11 cellular contexts compared by ENCODE assay signal in genomic region chr2:33484042-33484621, GRCh38. TPM values are rescaled to one million over a fixed set of nuclear protein-coding genes. Genes with fewer than 3 reads are reported as not detected.
DNase-seq lines count a peak whose midpoint lies in the region; ATAC-seq and TF ChIP-seq lines count a peak whose summit lies in the region.
"Had no signal": no experiment of that assay in that cellular context is flagged by ENCODE, and none has a peak within 500 bp of the region (broad histone marks: within the 10 kb centered on the region; RNA-seq: fewer than 3 reads in every experiment).

No MANE protein-coding gene starts in this region.

- 90% methylated on average over 2 of the region's 2 CpGs; no CpG with 5 or more reads in 1 of the 2 experiments for WGBS in endodermal cell (ENCODE audit: insufficient coverage in 1 of 2, insufficient read length in 1 of 2), 2 experiments

- H3K4me3 ChIP-seq in osteoblast (ENCODE audit: insufficient read depth, low read length), result peak overlapping the region; percentile 14
- no peak overlapping the region for H3K4me3 ChIP-seq in endodermal cell (ENCODE audit: low read length)
- H3K4me3 ChIP-seq: Peyer's patch had no signal

- peak overlapping the region; percentile 36 for H3K4me2 ChIP-seq in osteoblast (ENCODE audit: insufficient read depth, low read length)

- H3K4me1 Mint-ChIP-seq in HFFc6 (ENCODE audit: low read depth), result peaks cover 26% of the 10 kb centered on the region
- no peaks in the 10 kb centered on the region for H3K4me1 Mint-ChIP-seq in endodermal cell

- H3K36me3 ChIP-seq in osteoblast (ENCODE audit: insufficient read depth, low read length) (no peaks in the 10 kb centered on the region), endodermal cell (ENCODE audit: control insufficient read depth, insufficient read depth, low read length) (no peaks in the 10 kb centered on the region)
- H3K36me3 ChIP-seq: Peyer's patch had no signal

- H3K9ac ChIP-seq in endodermal cell (ENCODE audit: extremely low read depth, low read length, poor library complexity, severe bottlenecking), result no peak overlapping the region

- H3K9me3 ChIP-seq in osteoblast (ENCODE audit: low read depth, low read length) (no peaks in the 10 kb centered on the region), endodermal cell (ENCODE audit: control insufficient read depth, low read length) (peaks cover 11% of the 10 kb centered on the region)

- peaks cover 13% of the 10 kb centered on the region for H3K9me3 Mint-ChIP-seq in HFFc6
- peaks cover 4% of the 10 kb centered on the region for H3K9me3 Mint-ChIP-seq in endodermal cell

- DNase-seq in HFFc6, result no peak
- no peak for DNase-seq in osteoblast (ENCODE audit: insufficient read length, low spot score, missing footprints)
- DNase-seq in activated CD4-positive, alpha-beta T cell treated with anti-CD3 and anti-CD28 coated beads, Interleukin-2, amount 50 U/mL, for 1 hour, result no peak
- no peak for DNase-seq in NCI-H2227 (lab: John Stamatoyannopoulos, UW; ENCODE audit: unreplicated experiment)
- DNase-seq in NCI-H2081 treated with DMSO at 0.1 percent for 48 hours (lab: John Stamatoyannopoulos, UW), result no peak
- DNase-seq in endodermal cell, result no peak
- DNase-seq: activated CD4-positive, alpha-beta memory T cell treated with anti-CD3 and anti-CD28 coated beads, Interleukin-2, amount 10 ng/mL, durations not matched to agents 7 days and 5 days; caudate nucleus; Peyer's patch had no signal

- H2AFZ ChIP-seq in osteoblast (ENCODE audit: low read length), result peak overlapping the region; percentile 67

- peaks cover 3% of the 10 kb centered on the region for H3K27me3 Mint-ChIP-seq in HFFc6 (ENCODE audit: insufficient read depth)
- H3K27me3 Mint-ChIP-seq in endodermal cell (ENCODE audit: insufficient read depth), result peaks cover 23% of the 10 kb centered on the region
- H3K27me3 Mint-ChIP-seq: activated CD4-positive, alpha-beta memory T cell treated with anti-CD3 and anti-CD28 coated beads, Interleukin-2, amount 10 ng/mL, durations not matched to agents 7 days and 5 days had no signal

- no peaks in the 10 kb centered on the region for H4K20me1 ChIP-seq in osteoblast (ENCODE audit: insufficient read depth, low read length)

- H3K27ac Mint-ChIP-seq in HFFc6 (peak overlapping the region; percentile 75), endodermal cell (no peak overlapping the region)
- H3K27ac Mint-ChIP-seq: activated CD4-positive, alpha-beta memory T cell treated with anti-CD3 and anti-CD28 coated beads, Interleukin-2, amount 10 ng/mL, durations not matched to agents 7 days and 5 days had no signal

- no peaks in the 10 kb centered on the region for H3K79me2 ChIP-seq in osteoblast (ENCODE audit: insufficient read depth, low read length)

- peak overlapping the region; percentile 52 for H3K4me3 Mint-ChIP-seq in HFFc6
- H3K4me3 Mint-ChIP-seq in endodermal cell, result no peak overlapping the region
- H3K4me3 Mint-ChIP-seq: activated CD4-positive, alpha-beta memory T cell treated with anti-CD3 and anti-CD28 coated beads, Interleukin-2, amount 10 ng/mL, durations not matched to agents 7 days and 5 days had no signal

- ATAC-seq in GM18517 (IDR thresholded peaks at IDR 0.05; ENCODE audit: unreplicated experiment), result peak; percentile 17
- peak; percentile 71 for ATAC-seq in SK-N-SH treated with all-trans-retinoic acid at 6 μM for 48 hours

- no peak for TF ChIP-seq CTCF in HFFc6 (IDR thresholded peaks at IDR 0.05)
- no peak for TF ChIP-seq CTCF in osteoblast (IDR thresholded peaks at IDR 0.05; ENCODE audit: extremely low read depth, low read depth, low read length)
- no peak for TF ChIP-seq CTCF in endodermal cell (conservative IDR thresholded peaks at IDR 0.05)

- H3K4me1 ChIP-seq in osteoblast (ENCODE audit: insufficient read depth, low read length) (peaks cover 16% of the 10 kb centered on the region), endodermal cell (ENCODE audit: control insufficient read depth, insufficient read depth, low read length) (no peaks in the 10 kb centered on the region)
- H3K4me1 ChIP-seq: Peyer's patch had no signal

- H3K27me3 ChIP-seq in osteoblast (ENCODE audit: insufficient read depth, low read length) (peaks cover 7% of the 10 kb centered on the region), endodermal cell (ENCODE audit: control insufficient read depth, insufficient read depth, low read length, poor library complexity, severe bottlenecking) (peaks cover 12% of the 10 kb centered on the region)
- H3K27me3 ChIP-seq: Peyer's patch had no signal

- peak overlapping the region; percentile 49 for H3K27ac ChIP-seq in osteoblast (ENCODE audit: low read depth, low read length)
- no peak overlapping the region for H3K27ac ChIP-seq in endodermal cell (ENCODE audit: low read depth, low read length)

- peaks cover 19% of the 10 kb centered on the region for H3K36me3 Mint-ChIP-seq in HFFc6 (ENCODE audit: low read depth)
- H3K36me3 Mint-ChIP-seq in endodermal cell (ENCODE audit: low read depth), result no peaks in the 10 kb centered on the region

TF ChIP-seq in SK-N-SH treated with all-trans-retinoic acid at 6 μM for 48 hours, 23 proteins besides CTCF, POLR2A, EP300 and RAD21:
- TF ChIP-seq CSDC2 (CRISPR knock-in tag; IDR thresholded peaks at IDR 0.05) (no peak), BACH2 (CRISPR knock-in tag; IDR thresholded peaks at IDR 0.05; ENCODE audit: borderline replicate concordance) (no peak), ZNF565 (CRISPR knock-in tag; conservative IDR thresholded peaks at IDR 0.05; ENCODE audit: low read depth) (no peak), CSRNP3 (CRISPR knock-in tag; IDR thresholded peaks at IDR 0.05) (no peak)

RNA-seq across cellular contexts. Expression of gene RASGRP3, which starts 7.7 kb away (rescaled TPM):
- total RNA-seq in HFFc6 (2021; fragmentation: NEBNext Ultra II Directional; extraction: Animal tissue kit (Norgen Biotek cat#: 25700)), result 1 to 10 TPM; 1.7 to 4.6 (median 3.0) TPM
- 0.72 and 1.5 TPM in 2 replicates for total RNA-seq in osteoblast
- total RNA-seq in endodermal cell, result under 1 TPM in 1 of 2 donors, not detected in 1; 0.29 TPM
- 0.53 TPM for polyA plus RNA-seq in endodermal cell (2013, experiment 1 of 2)
- 1.0 TPM for polyA plus RNA-seq in endodermal cell (2013, experiment 2 of 2)
